1 cellular context compared by ENCODE assay signal in genomic region chr4:7960790-7961655, GRCh38.
A peak's percentile ranks its signal among the peaks of the same experiment; 100 is the strongest.
TF ChIP-seq lines count a peak whose summit lies in the region.

No MANE protein-coding gene starts in this region.

TF ChIP-seq in SK-N-SH, 30 proteins besides CTCF, POLR2A, EP300 and RAD21 (continued from another document):
- TF ChIP-seq, protein P1, sequence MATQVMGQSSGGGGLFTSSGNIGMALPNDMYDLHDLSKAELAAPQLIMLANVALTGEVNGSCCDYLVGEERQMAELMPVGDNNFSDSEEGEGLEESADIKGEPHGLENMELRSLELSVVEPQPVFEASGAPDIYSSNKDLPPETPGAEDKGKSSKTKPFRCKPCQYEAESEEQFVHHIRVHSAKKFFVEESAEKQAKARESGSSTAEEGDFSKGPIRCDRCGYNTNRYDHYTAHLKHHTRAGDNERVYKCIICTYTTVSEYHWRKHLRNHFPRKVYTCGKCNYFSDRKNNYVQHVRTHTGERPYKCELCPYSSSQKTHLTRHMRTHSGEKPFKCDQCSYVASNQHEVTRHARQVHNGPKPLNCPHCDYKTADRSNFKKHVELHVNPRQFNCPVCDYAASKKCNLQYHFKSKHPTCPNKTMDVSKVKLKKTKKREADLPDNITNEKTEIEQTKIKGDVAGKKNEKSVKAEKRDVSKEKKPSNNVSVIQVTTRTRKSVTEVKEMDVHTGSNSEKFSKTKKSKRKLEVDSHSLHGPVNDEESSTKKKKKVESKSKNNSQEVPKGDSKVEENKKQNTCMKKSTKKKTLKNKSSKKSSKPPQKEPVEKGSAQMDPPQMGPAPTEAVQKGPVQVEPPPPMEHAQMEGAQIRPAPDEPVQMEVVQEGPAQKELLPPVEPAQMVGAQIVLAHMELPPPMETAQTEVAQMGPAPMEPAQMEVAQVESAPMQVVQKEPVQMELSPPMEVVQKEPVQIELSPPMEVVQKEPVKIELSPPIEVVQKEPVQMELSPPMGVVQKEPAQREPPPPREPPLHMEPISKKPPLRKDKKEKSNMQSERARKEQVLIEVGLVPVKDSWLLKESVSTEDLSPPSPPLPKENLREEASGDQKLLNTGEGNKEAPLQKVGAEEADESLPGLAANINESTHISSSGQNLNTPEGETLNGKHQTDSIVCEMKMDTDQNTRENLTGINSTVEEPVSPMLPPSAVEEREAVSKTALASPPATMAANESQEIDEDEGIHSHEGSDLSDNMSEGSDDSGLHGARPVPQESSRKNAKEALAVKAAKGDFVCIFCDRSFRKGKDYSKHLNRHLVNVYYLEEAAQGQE (IDR thresholded peaks at IDR 0.05; ENCODE audit: low read depth, low read length): no peak
- TF ChIP-seq, protein P2, sequence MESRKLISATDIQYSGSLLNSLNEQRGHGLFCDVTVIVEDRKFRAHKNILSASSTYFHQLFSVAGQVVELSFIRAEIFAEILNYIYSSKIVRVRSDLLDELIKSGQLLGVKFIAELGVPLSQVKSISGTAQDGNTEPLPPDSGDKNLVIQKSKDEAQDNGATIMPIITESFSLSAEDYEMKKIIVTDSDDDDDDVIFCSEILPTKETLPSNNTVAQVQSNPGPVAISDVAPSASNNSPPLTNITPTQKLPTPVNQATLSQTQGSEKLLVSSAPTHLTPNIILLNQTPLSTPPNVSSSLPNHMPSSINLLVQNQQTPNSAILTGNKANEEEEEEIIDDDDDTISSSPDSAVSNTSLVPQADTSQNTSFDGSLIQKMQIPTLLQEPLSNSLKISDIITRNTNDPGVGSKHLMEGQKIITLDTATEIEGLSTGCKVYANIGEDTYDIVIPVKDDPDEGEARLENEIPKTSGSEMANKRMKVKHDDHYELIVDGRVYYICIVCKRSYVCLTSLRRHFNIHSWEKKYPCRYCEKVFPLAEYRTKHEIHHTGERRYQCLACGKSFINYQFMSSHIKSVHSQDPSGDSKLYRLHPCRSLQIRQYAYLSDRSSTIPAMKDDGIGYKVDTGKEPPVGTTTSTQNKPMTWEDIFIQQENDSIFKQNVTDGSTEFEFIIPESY (IDR thresholded peaks at IDR 0.05; ENCODE audit: borderline replicate concordance, low read depth): peak; percentile 10; the same call in 1 of the 2 replicates
- TF ChIP-seq, protein P3, sequence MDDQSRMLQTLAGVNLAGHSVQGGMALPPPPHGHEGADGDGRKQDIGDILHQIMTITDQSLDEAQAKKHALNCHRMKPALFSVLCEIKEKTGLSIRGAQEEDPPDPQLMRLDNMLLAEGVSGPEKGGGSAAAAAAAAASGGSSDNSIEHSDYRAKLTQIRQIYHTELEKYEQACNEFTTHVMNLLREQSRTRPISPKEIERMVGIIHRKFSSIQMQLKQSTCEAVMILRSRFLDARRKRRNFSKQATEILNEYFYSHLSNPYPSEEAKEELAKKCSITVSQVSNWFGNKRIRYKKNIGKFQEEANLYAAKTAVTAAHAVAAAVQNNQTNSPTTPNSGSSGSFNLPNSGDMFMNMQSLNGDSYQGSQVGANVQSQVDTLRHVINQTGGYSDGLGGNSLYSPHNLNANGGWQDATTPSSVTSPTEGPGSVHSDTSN (IDR thresholded peaks at IDR 0.05): peak; percentile 98
- TF ChIP-seq SIN3A (IDR thresholded peaks at IDR 0.05; ENCODE audit: borderline replicate concordance, low read depth, low read length) (peak; percentile 62; the same call in 1 of the 2 replicates), NFIC (IDR thresholded peaks at IDR 0.05; ENCODE audit: borderline replicate concordance) (peak; percentile 93), CHD2 (IDR thresholded peaks at IDR 0.05; ENCODE audit: low read length, partially characterized antibody) (no peak), TAF1 (IDR thresholded peaks at IDR 0.05; ENCODE audit: borderline replicate concordance, low read depth, low read length) (no peak), FOXJ3 (CRISPR knock-in tag; IDR thresholded peaks at IDR 0.05) (no peak)
